ENCODE assay signal across 16 cellular contexts in the genomic region with DNA sequence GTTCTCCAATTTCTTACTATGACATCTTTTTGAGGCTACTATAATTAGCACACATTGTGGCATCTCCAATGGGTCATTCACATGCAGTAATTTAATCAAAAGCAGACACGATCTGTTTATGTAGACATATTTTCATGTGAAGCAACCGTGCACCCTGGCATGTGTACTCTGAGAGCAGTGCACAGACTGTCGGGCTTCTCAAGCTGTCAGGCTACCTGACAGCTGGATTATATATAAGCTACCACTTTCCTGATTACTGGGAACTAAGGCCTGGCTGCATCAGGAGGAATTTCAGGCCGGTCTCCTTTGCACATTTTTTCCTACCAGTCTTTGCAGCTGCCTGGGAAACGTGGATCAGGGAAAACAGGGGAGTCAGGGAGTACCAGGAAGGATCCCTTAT.
DNase-seq lines count a peak whose midpoint lies in the region; ATAC-seq, FAIRE-seq and TF ChIP-seq lines count a peak whose summit lies in the region.
"Had no signal": no experiment of that assay in that cellular context is flagged by ENCODE, and none has a peak within 500 bp of the region (broad histone marks: within the 10 kb centered on the region; RNA-seq: fewer than 3 reads in every experiment).

No MANE protein-coding gene starts in this region.

- 31% methylated on average over 5 of the region's 5 CpGs for WGBS in right cardiac atrium

- no peak for ATAC-seq in right cardiac atrium
- no peak for ATAC-seq in GM21526 (IDR thresholded peaks at IDR 0.05; ENCODE audit: low FRiP score, unreplicated experiment)
- no peak for ATAC-seq in GM18519 (IDR thresholded peaks at IDR 0.05; ENCODE audit: low FRiP score, unreplicated experiment)

- peak overlapping the region; percentile 86 for H3K27ac ChIP-seq in cardiac muscle cell
- H3K27ac ChIP-seq in right cardiac atrium (ENCODE audit: low read length) = no peak overlapping the region
- H3K27ac ChIP-seq in vagina = peak overlapping the region; percentile 46
- H3K27ac ChIP-seq: neutrophil had no signal

- no peaks in the 10 kb centered on the region for H3K36me3 ChIP-seq in cardiac muscle cell
- H3K36me3 ChIP-seq in vagina = no peaks in the 10 kb centered on the region

- H3K4me3 ChIP-seq in cardiac muscle cell (no peak overlapping the region), right cardiac atrium (ENCODE audit: low read length) (no peak overlapping the region), vagina (no peak overlapping the region)

- peak; percentile 66 to 69 for DNase-seq in cardiac muscle cell (ENCODE audit: low read depth in 1 of 2, low spot score in 1 of 2)
- DNase-seq in right cardiac atrium = no peak
- DNase-seq in amniotic epithelial cell (ENCODE audit: low read depth) = peak; percentile 91
- peak; percentile 72 for DNase-seq in iris pigment epithelial cell (ENCODE audit: low read depth)
- DNase-seq in vagina (ENCODE audit: extremely low spot score in 2 of 2) = no peak
- no peak for DNase-seq in GM12891 (ENCODE audit: insufficient read length, low spot score)
- DNase-seq: activated CD4-positive, alpha-beta T cell treated with anti-CD3 and anti-CD28 coated beads, Interleukin-2, amount 10 ng/mL, durations not matched to agents 7 days and 5 days; endodermal cell; hippocampal formation; NCI-H1092; NCI-H510A treated with DMSO at 0.1 percent for 48 hours; RPMI8226; small intestine had no signal

- TF ChIP-seq POLR2A in vagina (IDR thresholded peaks at IDR 0.05) = no peak
- no peak for TF ChIP-seq POLR2A in GM12891 (IDR thresholded peaks at IDR 0.05; ENCODE audit: low read depth, low read length)

- TF ChIP-seq CTCF in cardiac muscle cell (IDR thresholded peaks at IDR 0.05; ENCODE audit: low read depth, low read length) (no peak), vagina (IDR thresholded peaks at IDR 0.05) (no peak)

- H3K27me3 ChIP-seq in cardiac muscle cell (no peaks in the 10 kb centered on the region), right cardiac atrium (ENCODE audit: control insufficient read depth, insufficient read depth) (no peaks in the 10 kb centered on the region), vagina (no peaks in the 10 kb centered on the region)
- H3K27me3 ChIP-seq: neutrophil had no signal

- H3K9me3 ChIP-seq in cardiac muscle cell (ENCODE audit: low read depth) = no peaks in the 10 kb centered on the region
- no peaks in the 10 kb centered on the region for H3K9me3 ChIP-seq in right cardiac atrium (ENCODE audit: control insufficient read depth, low read length)
- H3K9me3 ChIP-seq in vagina = no peaks in the 10 kb centered on the region
- H3K9me3 ChIP-seq: neutrophil had no signal

- H3K4me1 ChIP-seq in cardiac muscle cell (ENCODE audit: low read depth) (peaks cover 59% of the 10 kb centered on the region), right cardiac atrium (ENCODE audit: control insufficient read depth, insufficient read depth, low read length) (peaks cover 8% of the 10 kb centered on the region), vagina (peaks cover 56% of the 10 kb centered on the region)

- intact Hi-C loops in right cardiac atrium (cut with DNase I) (no loop called here), vagina (cut with DNase I) (no loop called here)

- FAIRE-seq in GM12891 (lab: Jason Lieb, UNC) = no peak
- FAIRE-seq: small intestine had no signal

TF ChIP-seq in GM12891, 5 proteins besides CTCF, POLR2A, EP300 and RAD21:
- TF ChIP-seq POLR2AphosphoS5 (IDR thresholded peaks at IDR 0.05; ENCODE audit: low read depth, low read length) (no peak), PAX5 (IDR thresholded peaks at IDR 0.05; ENCODE audit: insufficient read depth, low read length, severe bottlenecking) (no peak), TAF1 (IDR thresholded peaks at IDR 0.05; ENCODE audit: low read depth, low read length) (no peak), SPI1 (IDR thresholded peaks at IDR 0.05; ENCODE audit: low read depth, low read length) (no peak), POU2F2 (IDR thresholded peaks at IDR 0.05; ENCODE audit: low read depth, low read length) (no peak)

Comparison
In these comparisons a context has a peak if more than half of its experiments do, and no peak if none do; other contexts are left out.
1. DNase-seq: peak in cardiac muscle cell (2 of 2), amniotic epithelial cell (single experiment) and iris pigment epithelial cell (single experiment); none in right cardiac atrium (0 of 3), vagina (0 of 2) and GM12891 (single experiment).